ENCODE assay signal across 18 cellular contexts in the genomic region with DNA sequence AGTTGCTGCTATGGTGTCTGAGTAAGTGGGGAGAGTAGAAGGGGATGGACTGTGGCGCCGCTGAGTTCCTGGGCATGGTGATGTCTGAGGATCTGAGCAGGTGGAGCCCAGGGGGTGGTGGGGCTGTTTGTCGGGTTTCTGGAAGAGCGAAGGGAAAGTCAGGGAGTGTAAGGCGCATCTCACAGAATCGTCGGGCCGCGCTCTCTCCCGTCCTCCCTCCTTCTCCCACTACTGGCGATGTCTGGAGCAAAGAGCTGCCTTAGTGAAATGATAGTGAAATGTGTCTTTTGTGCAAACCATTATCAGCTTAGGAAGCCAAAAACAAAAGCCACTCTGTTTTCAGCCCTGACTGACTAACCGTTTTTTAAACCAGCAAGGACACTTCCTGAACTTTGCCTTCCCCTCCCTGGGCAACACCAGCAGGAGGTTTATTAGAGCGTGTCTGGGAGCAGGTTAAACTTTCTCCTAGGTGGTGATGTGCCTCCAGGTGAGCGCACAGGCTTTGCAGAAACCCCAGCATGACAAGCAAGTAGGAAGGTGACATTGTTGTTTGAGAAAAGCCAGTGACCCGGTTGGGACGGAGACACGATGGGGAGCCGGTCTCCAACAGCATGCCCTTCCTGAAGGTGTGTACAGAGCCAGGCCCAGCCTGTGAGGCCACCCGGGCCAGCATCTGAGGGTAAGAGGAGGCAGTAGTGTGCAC. TPM values are rescaled to one million over a fixed set of nuclear protein-coding genes. Genes with fewer than 3 reads are reported as not detected.
DNase-seq lines count a peak whose midpoint lies in the region; ATAC-seq and TF ChIP-seq lines count a peak whose summit lies in the region.
"Had no signal": no experiment of that assay in that cellular context is flagged by ENCODE, and none has a peak within 500 bp of the region (broad histone marks: within the 10 kb centered on the region; RNA-seq: fewer than 3 reads in every experiment).

No MANE protein-coding gene starts in this region.

- WGBS in mesenchymal stem cell, result 90% methylated on average over 12 of the region's 19 CpGs

- no peak overlapping the region for H2BK12ac ChIP-seq in mesenchymal stem cell (ENCODE audit: low read length in 2 of 2)

- H3K23ac ChIP-seq in mesenchymal stem cell (ENCODE audit: low read length in 2 of 2), result no peak overlapping the region

- no peak overlapping the region for H2AFZ ChIP-seq in mesenchymal stem cell (ENCODE audit: low read depth, low read length)

- no peak overlapping the region for H3K4me2 ChIP-seq in mesenchymal stem cell (ENCODE audit: low read length, poor library complexity, severe bottlenecking)

- H3K4me1 ChIP-seq in duodenal mucosa (ENCODE audit: control insufficient read depth in 1 of 2, insufficient read depth in 2 of 2, low read length in 2 of 2) (peaks cover 18 to 26% of the 10 kb centered on the region in 2 donors), mesenchymal stem cell (ENCODE audit: control insufficient read depth, insufficient read depth, low read depth, low read length) (peaks cover 51% of the 10 kb centered on the region), lower lobe of right lung (no peaks in the 10 kb centered on the region)
- H3K4me1 ChIP-seq: ascending aorta had no signal

- peaks cover 18% of the 10 kb centered on the region for H3K79me1 ChIP-seq in mesenchymal stem cell (replicated peaks; ENCODE audit: low read length, poor library complexity, severe bottlenecking)

- ATAC-seq in HG02588 (IDR thresholded peaks at IDR 0.05; ENCODE audit: unreplicated experiment) (no peak), GM21447 (IDR thresholded peaks at IDR 0.05; ENCODE audit: unreplicated experiment) (no peak), lower lobe of right lung (no peak)

- H3K18ac ChIP-seq in mesenchymal stem cell (ENCODE audit: low read depth in 1 of 2, low read length in 2 of 2), result no peak overlapping the region

- H3K4ac ChIP-seq in mesenchymal stem cell (ENCODE audit: low read depth in 1 of 2, low read length in 2 of 2), result no peak overlapping the region

- H2BK5ac ChIP-seq in mesenchymal stem cell (ENCODE audit: low read depth, low read length, poor library complexity, severe bottlenecking), result no peak overlapping the region

- no peak for TF ChIP-seq CTCF in lower lobe of right lung (IDR thresholded peaks at IDR 0.05)

- peak overlapping the region; percentile 68 for H2BK15ac ChIP-seq in mesenchymal stem cell (ENCODE audit: low read depth, poor library complexity, severe bottlenecking)

- no peak overlapping the region for H3K14ac ChIP-seq in mesenchymal stem cell (ENCODE audit: low read length in 2 of 2)

- peak overlapping the region; percentile 52 to 60 for H3K4me3 ChIP-seq in duodenal mucosa (ENCODE audit: low read depth in 1 of 2, low read length in 2 of 2)
- H3K4me3 ChIP-seq in mesenchymal stem cell (ENCODE audit: insufficient read depth in 1 of 2, low read depth in 1 of 2, low read length in 2 of 2), result no peak overlapping the region
- no peak overlapping the region for H3K4me3 ChIP-seq in lower lobe of right lung
- H3K4me3 ChIP-seq: ascending aorta, prostate gland had no signal

- no peak overlapping the region for H4K91ac ChIP-seq in mesenchymal stem cell (ENCODE audit: low read length)

- H3K9ac ChIP-seq in duodenal mucosa (ENCODE audit: low read depth in 1 of 2, low read length in 2 of 2) (peak overlapping the region; percentile 16 to 64), mesenchymal stem cell (ENCODE audit: low read length) (no peak overlapping the region)

- H3K36me3 ChIP-seq in duodenal mucosa (ENCODE audit: control insufficient read depth in 1 of 2, insufficient read depth in 2 of 2, low read length in 2 of 2), result peaks cover 0 to 12% of the 10 kb centered on the region in 2 donors
- peaks cover 11 to 16% of the 10 kb centered on the region in 2 experiments for H3K36me3 ChIP-seq in mesenchymal stem cell (ENCODE audit: control insufficient read depth in 1 of 2, insufficient read depth in 2 of 2, low read depth in 1 of 2, low read length in 2 of 2)
- peaks cover 38% of the 10 kb centered on the region for H3K36me3 ChIP-seq in lower lobe of right lung
- H3K36me3 ChIP-seq: prostate gland had no signal

- intact Hi-C loops in lower lobe of right lung (cut with DNase I), result no loop called here

- peak overlapping the region; percentile 39 for H2AK5ac ChIP-seq in mesenchymal stem cell (ENCODE audit: low read length, severe bottlenecking)

- H3K27me3 ChIP-seq in duodenal mucosa (ENCODE audit: control insufficient read depth in 1 of 2, insufficient read depth in 2 of 2, low read length in 2 of 2), result no peaks in the 10 kb centered on the region
- no peaks in the 10 kb centered on the region for H3K27me3 ChIP-seq in mesenchymal stem cell (ENCODE audit: control insufficient read depth in 1 of 2, insufficient read depth in 1 of 2, low read length in 2 of 2)
- H3K27me3 ChIP-seq in lower lobe of right lung (ENCODE audit: low read depth), result no peaks in the 10 kb centered on the region
- H3K27me3 ChIP-seq: ascending aorta had no signal

- H4K8ac ChIP-seq in mesenchymal stem cell (ENCODE audit: low read length), result no peak overlapping the region

- peak; percentile 35 for DNase-seq in HuH-7.5 (ENCODE audit: low spot score)
- DNase-seq in mesenchymal stem cell, result no peak
- DNase-seq in substantia nigra (lab: John Stamatoyannopoulos, UW), result peak in 13 of 49 donors; percentile 10 to 56 (median 25)
- DNase-seq in NCI-H82 (lab: John Stamatoyannopoulos, UW), result no peak
- DNase-seq in lower lobe of right lung, result no peak
- DNase-seq: activated gamma-delta T cell; DMS153; effector CD4-positive, alpha-beta T cell; Karpas-422; NCI-H1105 treated with DMSO at 0.1 percent for 48 hours; SHP77; T-helper 9 cell had no signal

- no peak overlapping the region for H2BK120ac ChIP-seq in mesenchymal stem cell (ENCODE audit: low read depth, low read length)

- peak overlapping the region; percentile 43 for H3K27ac ChIP-seq in duodenal mucosa (ENCODE audit: low read depth, low read length)
- no peak overlapping the region for H3K27ac ChIP-seq in mesenchymal stem cell (ENCODE audit: low read length, poor library complexity, severe bottlenecking)
- H3K27ac ChIP-seq in substantia nigra (ENCODE audit: low read depth, low read length, poor library complexity, severe bottlenecking), result peak overlapping the region; percentile 64
- H3K27ac ChIP-seq in lower lobe of right lung, result no peak overlapping the region
- H3K27ac ChIP-seq: ascending aorta, HL-60, prostate gland had no signal

- no peaks in the 10 kb centered on the region for H3K9me3 ChIP-seq in duodenal mucosa (ENCODE audit: control insufficient read depth in 1 of 2, low read length in 2 of 2)
- H3K9me3 ChIP-seq in mesenchymal stem cell (ENCODE audit: control insufficient read depth, low read length), result no peaks in the 10 kb centered on the region
- H3K9me3 ChIP-seq in lower lobe of right lung, result no peaks in the 10 kb centered on the region
- H3K9me3 ChIP-seq: ascending aorta, prostate gland had no signal

RNA-seq across cellular contexts. Expression of a gene that starts 49.1 kb away (rescaled TPM):
- polyA plus RNA-seq in mesenchymal stem cell (2013, experiment 1 of 2), result 15.0 TPM
- polyA plus RNA-seq in mesenchymal stem cell (2013, experiment 2 of 2), result 14.4 TPM
- total RNA-seq in lower lobe of right lung, result 32.2 TPM

RNA-seq across cellular contexts. Expression of a gene that starts 52.9 kb away (rescaled TPM):
- 22.1 TPM for polyA plus RNA-seq in mesenchymal stem cell (2013, experiment 1 of 2)
- 19.9 TPM for polyA plus RNA-seq in mesenchymal stem cell (2013, experiment 2 of 2)
- total RNA-seq in lower lobe of right lung, result 44.3 TPM

Comparison
In these comparisons a context has a peak if more than half of its experiments do, and no peak if none do; other contexts are left out.
1. H3K27ac ChIP-seq: peak in duodenal mucosa (single experiment) and substantia nigra (single experiment); none in mesenchymal stem cell (single experiment) and lower lobe of right lung (single experiment).
2. H3K4me3 ChIP-seq: peak in duodenal mucosa (2 of 2); none in mesenchymal stem cell (0 of 2) and lower lobe of right lung (single experiment).